ENCODE assay signal across 19 cellular contexts in the genomic region with DNA sequence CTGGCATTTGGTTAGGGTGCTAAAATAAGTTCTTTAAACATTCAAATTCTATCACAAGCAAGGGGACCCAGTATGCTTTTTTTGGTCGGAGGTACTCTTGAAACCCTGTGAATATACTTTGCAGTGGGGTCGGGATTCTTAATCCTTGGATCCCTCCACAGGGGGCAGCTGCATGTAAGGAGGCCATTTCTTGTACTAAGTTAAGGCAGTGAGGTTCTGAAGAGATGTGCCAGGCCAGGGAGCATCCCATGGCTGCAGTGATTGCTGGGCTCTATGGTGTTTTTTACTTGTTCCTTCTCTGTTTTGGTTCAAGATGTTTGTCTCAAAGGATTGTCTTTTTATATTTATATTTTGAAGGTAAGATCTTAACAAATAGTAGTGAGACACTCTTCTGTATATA. TPM values are rescaled to one million over a fixed set of nuclear protein-coding genes. Genes with fewer than 3 reads are reported as not detected.
DNase-seq lines count a peak whose midpoint lies in the region; ATAC-seq and TF ChIP-seq lines count a peak whose summit lies in the region.
"Had no signal": no experiment of that assay in that cellular context is flagged by ENCODE, and none has a peak within 500 bp of the region (broad histone marks: within the 10 kb centered on the region; RNA-seq: fewer than 3 reads in every experiment).

No MANE protein-coding gene starts in this region.

- H3K4me3 Mint-ChIP-seq in CD4-positive, CD25-positive, alpha-beta regulatory T cell = peak overlapping the region in 1 of 4 donors; percentile 2
- H3K4me3 Mint-ChIP-seq in memory B cell = no peak overlapping the region
- H3K4me3 Mint-ChIP-seq in immature natural killer cell = no peak overlapping the region
- H3K4me3 Mint-ChIP-seq: activated naive CD8-positive, alpha-beta T cell; brain; type B pancreatic cell had no signal

- H3K4me1 ChIP-seq in A673 (ENCODE audit: insufficient read depth, low read length, poor library complexity, severe bottlenecking) (peaks cover 19% of the 10 kb centered on the region), RWPE2 (ENCODE audit: insufficient read depth, poor library complexity, severe bottlenecking) (peaks cover 31% of the 10 kb centered on the region)
- peaks cover 36% of the 10 kb centered on the region for H3K4me1 ChIP-seq in CD4-positive, CD25-positive, alpha-beta regulatory T cell (ENCODE audit: control insufficient read depth, insufficient read depth, low read length, poor library complexity, severe bottlenecking)

- H3K27me3 Mint-ChIP-seq in CD4-positive, CD25-positive, alpha-beta regulatory T cell = no peaks in the 10 kb centered on the region
- no peaks in the 10 kb centered on the region for H3K27me3 Mint-ChIP-seq in memory B cell
- no peaks in the 10 kb centered on the region for H3K27me3 Mint-ChIP-seq in immature natural killer cell (ENCODE audit: low read depth in 3 of 3)
- H3K27me3 Mint-ChIP-seq: activated naive CD8-positive, alpha-beta T cell; brain; type B pancreatic cell had no signal

- peaks cover 47 to 55% (median 52%) of the 10 kb centered on the region in 4 donors for H3K4me1 Mint-ChIP-seq in CD4-positive, CD25-positive, alpha-beta regulatory T cell
- H3K4me1 Mint-ChIP-seq in memory B cell (peaks cover 15% of the 10 kb centered on the region), immature natural killer cell (peaks cover 40 to 61% of the 10 kb centered on the region in 2 donors)

- H3K4me3 ChIP-seq in A673 (ENCODE audit: low read depth, low read length, poor library complexity, severe bottlenecking) (no peak overlapping the region), RWPE2 (ENCODE audit: severe bottlenecking) (no peak overlapping the region)
- no peak overlapping the region for H3K4me3 ChIP-seq in CD4-positive, CD25-positive, alpha-beta regulatory T cell (ENCODE audit: low read depth, low read length)
- H3K4me3 ChIP-seq: colonic mucosa, smooth muscle cell, stomach had no signal

- intact Hi-C loops in A673 (cut with micrococcal nuclease; ENCODE audit: unreplicated experiment) = loop anchor here (2.0 to 10.0 kb wide), 3 partner anchors 56 to 112 kb away; a partner anchor contains a TSS

- H3K27ac ChIP-seq in A673 (ENCODE audit: low read depth, low read length, poor library complexity, severe bottlenecking) = peak overlapping the region; percentile 57
- peak overlapping the region; percentile 34 for H3K27ac ChIP-seq in CD4-positive, CD25-positive, alpha-beta regulatory T cell (ENCODE audit: insufficient read depth, low read length, poor library complexity, severe bottlenecking)
- peak overlapping the region; percentile 71 for H3K27ac ChIP-seq in RWPE2 (ENCODE audit: poor library complexity, severe bottlenecking)
- H3K27ac ChIP-seq: colonic mucosa had no signal

- no peaks in the 10 kb centered on the region for H3K9me3 Mint-ChIP-seq in CD4-positive, CD25-positive, alpha-beta regulatory T cell
- no peaks in the 10 kb centered on the region for H3K9me3 Mint-ChIP-seq in memory B cell
- no peaks in the 10 kb centered on the region for H3K9me3 Mint-ChIP-seq in immature natural killer cell
- H3K9me3 Mint-ChIP-seq: brain, type B pancreatic cell had no signal

- POLR2A ChIA-PET in A673 (lab: Charles Lee; ENCODE audit: low non-redundant PET) = no interaction called here

- H3K36me3 Mint-ChIP-seq in CD4-positive, CD25-positive, alpha-beta regulatory T cell = peaks cover 46% of the 10 kb centered on the region
- H3K36me3 Mint-ChIP-seq in memory B cell = peaks cover 27% of the 10 kb centered on the region
- peaks cover 20 to 38% (median 32%) of the 10 kb centered on the region in 3 donors for H3K36me3 Mint-ChIP-seq in immature natural killer cell

- H3K27me3 ChIP-seq in A673 (replicated peaks; ENCODE audit: insufficient read depth, low read depth, low read length, poor library complexity) (no peaks in the 10 kb centered on the region), RWPE2 (ENCODE audit: insufficient read depth, poor library complexity, severe bottlenecking) (no peaks in the 10 kb centered on the region)
- no peaks in the 10 kb centered on the region for H3K27me3 ChIP-seq in CD4-positive, CD25-positive, alpha-beta regulatory T cell (ENCODE audit: control insufficient read depth, insufficient read depth, low read length)
- H3K27me3 ChIP-seq: colonic mucosa, stomach had no signal

- peaks cover 68% of the 10 kb centered on the region for H3K36me3 ChIP-seq in A673 (ENCODE audit: insufficient read depth, low read length, poor library complexity, severe bottlenecking)
- H3K36me3 ChIP-seq in CD4-positive, CD25-positive, alpha-beta regulatory T cell (ENCODE audit: control insufficient read depth, insufficient read depth, low read length) = peaks cover 50% of the 10 kb centered on the region
- peaks cover 100% of the 10 kb centered on the region for H3K36me3 ChIP-seq in RWPE2 (ENCODE audit: low read depth)
- H3K36me3 ChIP-seq: colonic mucosa had no signal

- no peak for ATAC-seq in CD4-positive, CD25-positive, alpha-beta regulatory T cell (ENCODE audit: low read depth in 2 of 2)
- ATAC-seq in RWPE2 (ENCODE audit: low read depth) (no peak), memory B cell (ENCODE audit: low read depth) (no peak)

- CTCF ChIA-PET in A673 (lab: Charles Lee) = interaction anchor here (1.0 kb wide), 1 partner anchor 88 kb away, joined by 11 read pairs; no protein-coding TSS in a partner anchor

- H3K27ac Mint-ChIP-seq in CD4-positive, CD25-positive, alpha-beta regulatory T cell = peak overlapping the region; percentile 21 to 83 (median 59)
- H3K27ac Mint-ChIP-seq in memory B cell (peak overlapping the region; percentile 79), immature natural killer cell (peak overlapping the region in 2 of 6 donors; percentile 50 to 57)

- no TSS peak for BruUV-seq in A673 (replicated peaks; lab: Mats Ljungman, UMichigan)

- DNase-seq in A673 (ENCODE audit: low spot score) (no peak), RWPE2 (ENCODE audit: low spot score) (no peak), memory B cell (ENCODE audit: low spot score in 2 of 2) (no peak), T1000 (lab: John Stamatoyannopoulos, UW) (no peak), NCI-H2196 treated with DMSO at 0.1 percent for 48 hours (lab: John Stamatoyannopoulos, UW; ENCODE audit: unreplicated experiment) (no peak), immature natural killer cell (no peak)
- no peak for DNase-seq in CD4-positive, CD25-positive, alpha-beta regulatory T cell
- DNase-seq: activated T-cell treated with anti-CD3 and anti-CD28 coated beads, Interleukin-2, amount 50 U/mL, for 48 hours; colonic mucosa; DMS79 treated with DMSO at 0.1 percent for 48 hours; left colon; NCI-H1092 treated with DMSO at 0.1 percent for 48 hours; NCI-H2081; stimulated activated CD4-positive, alpha-beta T cell treated with anti-CD3 and anti-CD28 coated beads, Interleukin-2, amount 100 ng/mL, for 48 hours; stomach had no signal

- no peaks in the 10 kb centered on the region for H3K9me3 ChIP-seq in A673 (ENCODE audit: low read depth, low read length, poor library complexity, severe bottlenecking)
- no peaks in the 10 kb centered on the region for H3K9me3 ChIP-seq in CD4-positive, CD25-positive, alpha-beta regulatory T cell (ENCODE audit: control insufficient read depth in 2 of 2, low read length in 2 of 2)
- no peaks in the 10 kb centered on the region for H3K9me3 ChIP-seq in RWPE2 (ENCODE audit: severe bottlenecking)
- H3K9me3 ChIP-seq: colonic mucosa, stomach had no signal

- TF ChIP-seq CTCF in A673 (conservative IDR thresholded peaks at IDR 0.05; ENCODE audit: low read depth, low read length) (no peak), RWPE2 (IDR thresholded peaks at IDR 0.05; ENCODE audit: poor library complexity, severe bottlenecking) (no peak)

RNA-seq across cellular contexts. Expression of a gene that starts 50.4 kb away (rescaled TPM):
- total RNA-seq in A673 (2021) = 108 and 125 TPM in 2 replicates
- 50.0 TPM for total RNA-seq in CD4-positive, CD25-positive, alpha-beta regulatory T cell
- 10 to 100 TPM in 1 of 4 donors, 1 to 10 TPM in 3; 9.2 to 11.4 (median 9.6) TPM for polyA plus RNA-seq in CD4-positive, CD25-positive, alpha-beta regulatory T cell
- polyA plus RNA-seq in immature natural killer cell = 10 to 100 TPM in 1 of 3 donors, 1 to 10 TPM in 2; 5.0 to 16.0 (median 5.3) TPM

RNA-seq across cellular contexts. Expression of a gene that starts 58.3 kb away (rescaled TPM):
- total RNA-seq in A673 (2021) = 146 and 174 TPM in 2 replicates
- 540 TPM for total RNA-seq in CD4-positive, CD25-positive, alpha-beta regulatory T cell
- 10 to 100 TPM; 30.4 to 36.1 (median 33.0) TPM for polyA plus RNA-seq in CD4-positive, CD25-positive, alpha-beta regulatory T cell
- polyA plus RNA-seq in immature natural killer cell = 10 to 100 TPM in 1 of 3 donors, 1 to 10 TPM in 2; 3.2 to 31.4 (median 7.5) TPM
